In genomic region chr1:207748737-207749528, GRCh38 we compare ENCODE assay signal across 1 cellular context.
TF ChIP-seq lines count a peak whose summit lies in the region.

No MANE protein-coding gene starts in this region.

TF ChIP-seq in HepG2, 621 proteins besides CTCF, POLR2A, EP300 and RAD21 (continued from another document and continues in another):
- TF ChIP-seq, protein P1, sequence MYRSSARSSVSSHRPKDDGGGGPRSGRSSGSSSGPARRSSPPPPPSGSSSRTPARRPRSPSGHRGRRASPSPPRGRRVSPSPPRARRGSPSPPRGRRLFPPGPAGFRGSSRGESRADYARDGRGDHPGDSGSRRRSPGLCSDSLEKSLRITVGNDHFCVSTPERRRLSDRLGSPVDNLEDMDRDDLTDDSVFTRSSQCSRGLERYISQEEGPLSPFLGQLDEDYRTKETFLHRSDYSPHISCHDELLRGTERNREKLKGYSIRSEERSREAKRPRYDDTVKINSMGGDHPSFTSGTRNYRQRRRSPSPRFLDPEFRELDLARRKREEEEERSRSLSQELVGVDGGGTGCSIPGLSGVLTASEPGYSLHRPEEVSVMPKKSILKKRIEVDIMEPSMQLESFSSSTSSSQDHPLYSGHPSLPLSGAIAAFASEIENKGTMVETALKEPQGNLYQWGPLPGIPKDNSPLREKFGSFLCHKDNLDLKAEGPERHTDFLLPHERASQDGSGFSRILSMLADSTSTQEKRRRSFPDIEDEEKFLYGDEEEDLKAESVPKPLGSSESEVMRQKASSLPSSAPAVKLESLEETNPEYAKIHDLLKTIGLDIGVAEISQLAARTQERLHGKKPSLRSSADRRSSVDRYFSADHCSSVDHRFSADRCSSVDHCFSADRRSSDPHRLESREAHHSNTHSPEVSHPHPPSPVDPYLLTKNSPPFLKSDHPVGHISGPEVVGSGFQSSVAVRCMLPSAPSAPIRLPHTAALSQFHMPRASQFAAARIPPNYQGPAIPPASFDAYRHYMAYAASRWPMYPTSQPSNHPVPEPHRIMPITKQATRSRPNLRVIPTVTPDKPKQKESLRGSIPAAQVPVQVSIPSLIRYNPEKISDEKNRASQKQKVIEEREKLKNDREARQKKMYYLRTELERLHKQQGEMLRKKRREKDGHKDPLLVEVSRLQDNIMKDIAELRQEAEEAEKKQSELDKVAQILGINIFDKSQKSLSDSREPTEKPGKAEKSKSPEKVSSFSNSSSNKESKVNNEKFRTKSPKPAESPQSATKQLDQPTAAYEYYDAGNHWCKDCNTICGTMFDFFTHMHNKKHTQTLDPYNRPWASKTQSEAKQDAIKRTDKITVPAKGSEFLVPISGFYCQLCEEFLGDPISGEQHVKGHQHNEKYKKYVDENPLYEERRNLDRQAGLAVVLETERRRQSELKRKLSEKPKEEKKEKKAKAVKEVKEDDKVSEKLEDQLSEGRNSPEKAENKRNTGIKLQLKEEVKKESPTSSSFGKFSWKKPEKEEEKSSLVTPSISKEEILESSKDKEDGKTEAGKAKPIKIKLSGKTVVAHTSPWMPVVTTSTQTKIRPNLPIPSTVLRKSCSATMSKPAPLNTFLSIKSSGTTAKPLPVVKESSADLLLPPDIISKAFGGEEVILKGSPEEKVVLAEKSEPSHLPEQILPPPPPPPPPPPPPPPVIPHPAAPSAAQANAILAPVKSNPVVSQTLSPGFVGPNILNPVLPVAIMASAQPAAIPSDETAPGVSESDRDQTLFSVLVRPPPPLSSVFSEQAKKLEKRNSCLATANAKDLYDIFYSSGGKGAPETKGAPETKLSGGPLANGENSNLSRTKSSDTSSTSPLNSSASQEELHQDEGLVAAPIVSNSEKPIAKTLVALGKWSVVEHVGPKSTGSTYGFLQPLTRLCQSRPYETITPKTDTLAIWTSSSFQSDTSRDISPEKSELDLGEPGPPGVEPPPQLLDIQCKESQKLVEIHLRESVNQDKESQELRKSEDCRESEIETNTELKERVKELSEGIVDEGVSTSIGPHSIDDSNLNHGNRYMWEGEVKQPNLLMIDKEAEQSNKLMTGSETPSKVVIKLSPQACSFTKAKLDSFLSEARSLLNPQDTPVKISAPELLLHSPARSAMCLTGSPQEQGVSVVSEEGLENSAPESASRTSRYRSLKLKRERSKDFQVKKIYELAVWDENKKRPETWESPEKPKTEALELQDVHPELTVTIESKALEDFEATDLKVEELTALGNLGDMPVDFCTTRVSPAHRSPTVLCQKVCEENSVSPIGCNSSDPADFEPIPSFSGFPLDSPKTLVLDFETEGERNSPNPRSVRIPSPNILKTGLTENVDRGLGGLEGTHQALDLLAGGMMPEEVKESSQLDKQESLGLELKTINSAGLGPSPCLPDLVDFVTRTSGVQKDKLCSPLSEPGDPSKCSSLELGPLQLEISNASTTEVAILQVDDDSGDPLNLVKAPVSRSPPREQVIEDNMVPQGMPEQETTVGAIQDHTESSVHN (CRISPR knock-in tag; IDR thresholded peaks at IDR 0.05), result no peak
- TF ChIP-seq STAT5B (CRISPR knock-in tag; IDR thresholded peaks at IDR 0.05) (no peak), ZNF329 (CRISPR knock-in tag; IDR thresholded peaks at IDR 0.05; ENCODE audit: low read depth) (no peak), AHR (CRISPR knock-in tag; IDR thresholded peaks at IDR 0.05) (no peak), ZNF335 (CRISPR knock-in tag; IDR thresholded peaks at IDR 0.05) (no peak), BHLHE40 (IDR thresholded peaks at IDR 0.05; ENCODE audit: low read length) (no peak), GATAD2A (CRISPR knock-in tag; IDR thresholded peaks at IDR 0.05) (peak; percentile 41; the same call in 1 of the 2 replicates), ZNF484 (CRISPR knock-in tag; IDR thresholded peaks at IDR 0.05; ENCODE audit: borderline replicate concordance, low read depth) (no peak), RFX5 (IDR thresholded peaks at IDR 0.05; ENCODE audit: low read depth, low read length) (no peak), REPIN1 (CRISPR knock-in tag; IDR thresholded peaks at IDR 0.05; ENCODE audit: borderline replicate concordance, low read depth) (no peak), ATF1 (CRISPR knock-in tag; IDR thresholded peaks at IDR 0.05) (no peak), NAIF1 (CRISPR knock-in tag; IDR thresholded peaks at IDR 0.05; ENCODE audit: borderline replicate concordance) (no peak), CREM (IDR thresholded peaks at IDR 0.05) (0 out of 2 replicates have a peak, but pooled peaks have one; percentile 16), CREM (CRISPR knock-in tag; IDR thresholded peaks at IDR 0.05) (no peak), NR2F2 (IDR thresholded peaks at IDR 0.05; ENCODE audit: borderline replicate concordance, low read depth) (no peak), ZNF577 (CRISPR knock-in tag; IDR thresholded peaks at IDR 0.05; ENCODE audit: borderline replicate concordance, low read depth) (no peak), CC2D1A (CRISPR knock-in tag; IDR thresholded peaks at IDR 0.05) (no peak), TBX3 (IDR thresholded peaks at IDR 0.05; ENCODE audit: borderline replicate concordance) (no peak), ZNF772 (CRISPR knock-in tag; IDR thresholded peaks at IDR 0.05) (no peak), ZNF281 (CRISPR knock-in tag; IDR thresholded peaks at IDR 0.05; ENCODE audit: borderline replicate concordance) (no peak), SOX6 (IDR thresholded peaks at IDR 0.05) (no peak), SOX6 (CRISPR knock-in tag; IDR thresholded peaks at IDR 0.05) (0 out of 2 replicates have a peak, but pooled peaks have one; percentile 26), RBFOX2 (IDR thresholded peaks at IDR 0.05; ENCODE audit: low read depth, low read length) (no peak), SAP130 (CRISPR knock-in tag; IDR thresholded peaks at IDR 0.05; ENCODE audit: low read depth) (0 out of 2 replicates have a peak, but pooled peaks have one; percentile 18), FOSL2 (CRISPR knock-in tag; IDR thresholded peaks at IDR 0.05) (no peak), KAT7 (CRISPR knock-in tag; IDR thresholded peaks at IDR 0.05; ENCODE audit: borderline replicate concordance) (no peak), FOXA1 (IDR thresholded peaks at IDR 0.05) (no peak), FOXA1 (CRISPR knock-in tag; IDR thresholded peaks at IDR 0.05) (peak; percentile 29; the same call in 1 of the 2 replicates), PCBP2 (optimal IDR thresholded peaks at IDR 0.05; ENCODE audit: low read depth, low read length, poor library complexity, severe bottlenecking) (no peak), ZNF224 (CRISPR knock-in tag; IDR thresholded peaks at IDR 0.05) (no peak), ZNF780A (CRISPR knock-in tag; IDR thresholded peaks at IDR 0.05) (no peak), BCL6 (CRISPR knock-in tag; IDR thresholded peaks at IDR 0.05) (peak; percentile 65), ELF3 (CRISPR knock-in tag; IDR thresholded peaks at IDR 0.05) (0 out of 2 replicates have a peak, but pooled peaks have one; percentile 19), SALL1 (CRISPR knock-in tag; IDR thresholded peaks at IDR 0.05) (no peak), SRSF9 (IDR thresholded peaks at IDR 0.05; ENCODE audit: borderline replicate concordance, insufficient read depth, low read depth, low read length, poor library complexity, severe bottlenecking) (no peak), ZNF652 (CRISPR knock-in tag; IDR thresholded peaks at IDR 0.05; ENCODE audit: borderline replicate concordance, low read depth) (no peak), RARA (CRISPR knock-in tag; IDR thresholded peaks at IDR 0.05) (0 out of 2 replicates have a peak, but pooled peaks have one; percentile 47), ZNF615 (CRISPR knock-in tag; IDR thresholded peaks at IDR 0.05; ENCODE audit: borderline replicate concordance) (no peak), ZNF124 (CRISPR knock-in tag; IDR thresholded peaks at IDR 0.05) (no peak), ZNF670 (CRISPR knock-in tag; IDR thresholded peaks at IDR 0.05; ENCODE audit: borderline replicate concordance) (no peak), HOXA3 (CRISPR knock-in tag; IDR thresholded peaks at IDR 0.05) (no peak), GABPA (IDR thresholded peaks at IDR 0.05; ENCODE audit: low read depth, low read length) (no peak), GABPA (CRISPR knock-in tag; IDR thresholded peaks at IDR 0.05; ENCODE audit: low read depth) (peak; percentile 33; the same call in 1 of the 2 replicates), SMAD9 (CRISPR knock-in tag; IDR thresholded peaks at IDR 0.05) (no peak), XRCC5 (optimal IDR thresholded peaks at IDR 0.05; ENCODE audit: low read length) (no peak), NFKB2 (CRISPR knock-in tag; IDR thresholded peaks at IDR 0.05; ENCODE audit: borderline replicate concordance) (no peak), MEIS1 (CRISPR knock-in tag; IDR thresholded peaks at IDR 0.05; ENCODE audit: borderline replicate concordance) (no peak), SUZ12 (IDR thresholded peaks at IDR 0.05; ENCODE audit: low read depth, low read length) (no peak), ZNF331 (CRISPR knock-in tag; IDR thresholded peaks at IDR 0.05) (no peak)
- TF ChIP-seq, protein P2, sequence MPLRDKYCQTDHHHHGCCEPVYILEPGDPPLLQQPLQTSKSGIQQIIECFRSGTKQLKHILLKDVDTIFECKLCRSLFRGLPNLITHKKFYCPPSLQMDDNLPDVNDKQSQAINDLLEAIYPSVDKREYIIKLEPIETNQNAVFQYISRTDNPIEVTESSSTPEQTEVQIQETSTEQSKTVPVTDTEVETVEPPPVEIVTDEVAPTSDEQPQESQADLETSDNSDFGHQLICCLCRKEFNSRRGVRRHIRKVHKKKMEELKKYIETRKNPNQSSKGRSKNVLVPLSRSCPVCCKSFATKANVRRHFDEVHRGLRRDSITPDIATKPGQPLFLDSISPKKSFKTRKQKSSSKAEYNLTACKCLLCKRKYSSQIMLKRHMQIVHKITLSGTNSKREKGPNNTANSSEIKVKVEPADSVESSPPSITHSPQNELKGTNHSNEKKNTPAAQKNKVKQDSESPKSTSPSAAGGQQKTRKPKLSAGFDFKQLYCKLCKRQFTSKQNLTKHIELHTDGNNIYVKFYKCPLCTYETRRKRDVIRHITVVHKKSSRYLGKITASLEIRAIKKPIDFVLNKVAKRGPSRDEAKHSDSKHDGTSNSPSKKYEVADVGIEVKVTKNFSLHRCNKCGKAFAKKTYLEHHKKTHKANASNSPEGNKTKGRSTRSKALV (CRISPR knock-in tag; IDR thresholded peaks at IDR 0.05), result no peak
- TF ChIP-seq, protein P3, sequence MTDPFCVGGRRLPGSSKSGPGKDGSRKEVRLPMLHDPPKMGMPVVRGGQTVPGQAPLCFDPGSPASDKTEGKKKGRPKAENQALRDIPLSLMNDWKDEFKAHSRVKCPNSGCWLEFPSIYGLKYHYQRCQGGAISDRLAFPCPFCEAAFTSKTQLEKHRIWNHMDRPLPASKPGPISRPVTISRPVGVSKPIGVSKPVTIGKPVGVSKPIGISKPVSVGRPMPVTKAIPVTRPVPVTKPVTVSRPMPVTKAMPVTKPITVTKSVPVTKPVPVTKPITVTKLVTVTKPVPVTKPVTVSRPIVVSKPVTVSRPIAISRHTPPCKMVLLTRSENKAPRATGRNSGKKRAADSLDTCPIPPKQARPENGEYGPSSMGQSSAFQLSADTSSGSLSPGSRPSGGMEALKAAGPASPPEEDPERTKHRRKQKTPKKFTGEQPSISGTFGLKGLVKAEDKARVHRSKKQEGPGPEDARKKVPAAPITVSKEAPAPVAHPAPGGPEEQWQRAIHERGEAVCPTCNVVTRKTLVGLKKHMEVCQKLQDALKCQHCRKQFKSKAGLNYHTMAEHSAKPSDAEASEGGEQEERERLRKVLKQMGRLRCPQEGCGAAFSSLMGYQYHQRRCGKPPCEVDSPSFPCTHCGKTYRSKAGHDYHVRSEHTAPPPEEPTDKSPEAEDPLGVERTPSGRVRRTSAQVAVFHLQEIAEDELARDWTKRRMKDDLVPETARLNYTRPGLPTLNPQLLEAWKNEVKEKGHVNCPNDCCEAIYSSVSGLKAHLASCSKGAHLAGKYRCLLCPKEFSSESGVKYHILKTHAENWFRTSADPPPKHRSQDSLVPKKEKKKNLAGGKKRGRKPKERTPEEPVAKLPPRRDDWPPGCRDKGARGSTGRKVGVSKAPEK (CRISPR knock-in tag; IDR thresholded peaks at IDR 0.05; ENCODE audit: borderline replicate concordance), result no peak
- TF ChIP-seq, protein P4, sequence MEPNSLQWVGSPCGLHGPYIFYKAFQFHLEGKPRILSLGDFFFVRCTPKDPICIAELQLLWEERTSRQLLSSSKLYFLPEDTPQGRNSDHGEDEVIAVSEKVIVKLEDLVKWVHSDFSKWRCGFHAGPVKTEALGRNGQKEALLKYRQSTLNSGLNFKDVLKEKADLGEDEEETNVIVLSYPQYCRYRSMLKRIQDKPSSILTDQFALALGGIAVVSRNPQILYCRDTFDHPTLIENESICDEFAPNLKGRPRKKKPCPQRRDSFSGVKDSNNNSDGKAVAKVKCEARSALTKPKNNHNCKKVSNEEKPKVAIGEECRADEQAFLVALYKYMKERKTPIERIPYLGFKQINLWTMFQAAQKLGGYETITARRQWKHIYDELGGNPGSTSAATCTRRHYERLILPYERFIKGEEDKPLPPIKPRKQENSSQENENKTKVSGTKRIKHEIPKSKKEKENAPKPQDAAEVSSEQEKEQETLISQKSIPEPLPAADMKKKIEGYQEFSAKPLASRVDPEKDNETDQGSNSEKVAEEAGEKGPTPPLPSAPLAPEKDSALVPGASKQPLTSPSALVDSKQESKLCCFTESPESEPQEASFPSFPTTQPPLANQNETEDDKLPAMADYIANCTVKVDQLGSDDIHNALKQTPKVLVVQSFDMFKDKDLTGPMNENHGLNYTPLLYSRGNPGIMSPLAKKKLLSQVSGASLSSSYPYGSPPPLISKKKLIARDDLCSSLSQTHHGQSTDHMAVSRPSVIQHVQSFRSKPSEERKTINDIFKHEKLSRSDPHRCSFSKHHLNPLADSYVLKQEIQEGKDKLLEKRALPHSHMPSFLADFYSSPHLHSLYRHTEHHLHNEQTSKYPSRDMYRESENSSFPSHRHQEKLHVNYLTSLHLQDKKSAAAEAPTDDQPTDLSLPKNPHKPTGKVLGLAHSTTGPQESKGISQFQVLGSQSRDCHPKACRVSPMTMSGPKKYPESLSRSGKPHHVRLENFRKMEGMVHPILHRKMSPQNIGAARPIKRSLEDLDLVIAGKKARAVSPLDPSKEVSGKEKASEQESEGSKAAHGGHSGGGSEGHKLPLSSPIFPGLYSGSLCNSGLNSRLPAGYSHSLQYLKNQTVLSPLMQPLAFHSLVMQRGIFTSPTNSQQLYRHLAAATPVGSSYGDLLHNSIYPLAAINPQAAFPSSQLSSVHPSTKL (CRISPR knock-in tag; IDR thresholded peaks at IDR 0.05), result no peak; the same call in 1 of the 2 replicates
